In the genomic region with DNA sequence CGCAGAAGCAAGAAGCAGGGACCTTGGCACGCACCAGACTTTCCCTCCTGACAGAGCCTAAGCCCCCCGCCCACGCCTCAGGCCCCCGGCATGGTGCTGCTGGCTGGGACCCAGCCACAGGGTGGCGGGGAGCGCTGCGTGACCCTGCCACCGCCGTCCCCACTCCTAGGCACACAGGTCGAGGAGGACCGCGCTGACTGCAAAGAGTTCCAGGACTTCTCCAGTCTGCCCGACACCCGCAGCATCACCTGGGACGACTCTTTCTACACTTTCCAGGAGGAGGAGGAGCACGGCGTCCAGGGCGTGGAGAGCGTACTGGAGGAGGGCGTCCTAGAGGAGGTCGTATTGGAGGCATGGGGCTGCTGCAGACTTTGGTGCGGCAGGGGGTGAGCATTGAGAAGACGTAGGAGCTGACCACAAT, we compare ENCODE assay signal across 16 cellular contexts.
"Had no signal": no experiment of that assay in that cellular context is flagged by ENCODE, and none has a peak within 500 bp of the region (broad histone marks: within the 10 kb centered on the region; RNA-seq: fewer than 3 reads in every experiment).

No MANE protein-coding gene starts in this region.

- DNase-seq: activated CD4-positive, alpha-beta T cell treated with anti-CD3 and anti-CD28 coated beads, Interleukin-2, amount 50 U/mL, for 4 hours; activated naive CD4-positive, alpha-beta T cell; activated naive CD8-positive, alpha-beta T cell treated with anti-CD3 and anti-CD28 coated beads, Interleukin-2, amount 10 ng/mL, durations not matched to agents 7 days and 5 days; amygdala; effector memory CD4-positive, alpha-beta T cell; esophagus squamous epithelium; SJCRH30; stimulated activated CD4-positive, alpha-beta T cell treated with anti-CD3 and anti-CD28 coated beads, Interleukin-12 subunit alpha, Interleukin-12 subunit beta, amount 100 ng/mL, for 4 hours; stimulated activated CD4-positive, alpha-beta T cell treated with anti-CD3 and anti-CD28 coated beads, Interleukin-1b, Interleukin-23, amount 100 ng/mL, for 48 hours; stimulated activated CD8-positive, alpha-beta memory T cell treated with anti-CD3 and anti-CD28 coated beads, Interleukin-4, amount 100 ng/mL, for 48 hours; stimulated activated naive CD4-positive, alpha-beta T cell; T1000 had no signal

- H3K9me3 ChIP-seq: esophagus squamous epithelium, prostate gland, SJCRH30, tibial artery, vagina had no signal

- H3K27me3 ChIP-seq: cardiac muscle cell, esophagus squamous epithelium, SJCRH30, tibial artery, vagina had no signal

- H3K4me1 ChIP-seq: esophagus squamous epithelium, prostate gland, SJCRH30, tibial artery, vagina had no signal

- H3K4me3 ChIP-seq: cardiac muscle cell, esophagus squamous epithelium, prostate gland, SJCRH30, tibial artery, vagina had no signal

- H3K36me3 ChIP-seq: cardiac muscle cell, esophagus squamous epithelium, prostate gland, SJCRH30, tibial artery, vagina had no signal

- H3K27ac ChIP-seq: cardiac muscle cell, esophagus squamous epithelium, prostate gland, SJCRH30, tibial artery, vagina had no signal
